ENCODE assay signal across 9 cellular contexts in the genomic region with DNA sequence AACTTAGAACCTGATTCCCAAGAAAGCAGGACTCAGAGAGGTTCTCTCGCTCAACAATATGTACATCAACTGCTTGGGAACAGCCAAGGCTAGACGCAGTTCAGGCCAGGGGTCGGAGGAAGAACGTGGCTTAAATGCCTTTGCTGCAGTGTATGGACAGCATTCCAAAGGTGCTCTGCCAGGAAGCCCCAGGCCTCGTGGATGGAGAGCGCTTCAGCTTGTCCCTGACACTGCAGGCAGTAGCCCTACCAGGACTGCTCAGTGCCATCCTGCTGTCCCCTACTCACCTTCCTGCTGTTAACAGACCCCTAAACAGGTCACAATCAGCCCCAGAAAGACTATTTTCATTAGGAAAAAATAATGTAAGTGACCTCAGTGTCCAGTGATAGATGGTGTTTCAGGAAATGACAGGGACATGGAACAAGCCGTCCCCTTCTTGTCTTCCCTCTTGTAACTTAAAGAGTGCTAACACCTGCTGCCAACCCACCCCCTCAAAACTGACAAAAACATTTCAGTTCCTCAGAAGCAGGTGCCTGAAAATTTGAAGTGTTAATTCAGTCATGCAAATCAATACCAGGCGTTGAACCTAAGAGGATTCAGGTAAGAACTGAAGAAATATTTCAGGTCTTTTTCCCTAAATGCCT. TPM values are rescaled to one million over a fixed set of nuclear protein-coding genes. Genes with fewer than 3 reads are reported as not detected.
DNase-seq lines count a peak whose midpoint lies in the region; ATAC-seq and TF ChIP-seq lines count a peak whose summit lies in the region.
"Had no signal": no experiment of that assay in that cellular context is flagged by ENCODE, and none has a peak within 500 bp of the region (broad histone marks: within the 10 kb centered on the region; RNA-seq: fewer than 3 reads in every experiment).

No MANE protein-coding gene starts in this region.

- H3K4me3 Mint-ChIP-seq in GM23338: no peak overlapping the region
- H3K4me3 Mint-ChIP-seq in osteocyte (ENCODE audit: unreplicated experiment): no peak overlapping the region
- H3K4me3 Mint-ChIP-seq in MCF 10A (ENCODE audit: unreplicated experiment): no peak overlapping the region

- H3F3A ChIP-seq in GM23338 (replicated peaks; ENCODE audit: low read depth) (0 out of 2 replicates have a peak, but pooled peaks cover 4% of the 10 kb centered on the region), MM.1S (ENCODE audit: insufficient read depth, low read length) (peaks cover 76% of the 10 kb centered on the region)

- no peaks in the 10 kb centered on the region for H3K9me2 ChIP-seq in GM23338 (ENCODE audit: insufficient read depth)
- no peaks in the 10 kb centered on the region for H3K9me2 ChIP-seq in MM.1S (replicated peaks; ENCODE audit: insufficient read depth, low read length)

- H3K79me2 ChIP-seq in GM23338 (replicated peaks; ENCODE audit: insufficient read depth) (peaks cover 100% of the 10 kb centered on the region), MM.1S (ENCODE audit: low read length) (peaks cover 97% of the 10 kb centered on the region)

- POLR2A ChIA-PET in MCF 10A (lab: Yijun Ruan, JAX): interaction anchor here (0.6 to 1.2 kb wide), 3 partner anchors 14 to 17 kb away, joined by 3 to 4 read pairs (median 4); a partner anchor contains a TSS

- no TSS peak for BruUV-seq in MCF 10A (replicated peaks; lab: Mats Ljungman, UMichigan)

- H3K4me3 ChIP-seq in GM23338 (no peak overlapping the region), MM.1S (ENCODE audit: low read length) (no peak overlapping the region), HAP-1 (no peak overlapping the region)

- peaks cover 27% of the 10 kb centered on the region for H3K4me1 ChIP-seq in GM23338 (ENCODE audit: insufficient read depth)
- peaks cover 98% of the 10 kb centered on the region for H3K4me1 ChIP-seq in MM.1S (ENCODE audit: low read length)
- H3K4me1 ChIP-seq in HAP-1: no peaks in the 10 kb centered on the region

- H3K36me3 Mint-ChIP-seq in GM23338 (ENCODE audit: low read depth) (peaks cover 24% of the 10 kb centered on the region), osteocyte (ENCODE audit: unreplicated experiment) (peaks cover 16% of the 10 kb centered on the region), MCF 10A (ENCODE audit: insufficient read depth, unreplicated experiment) (no peaks in the 10 kb centered on the region)

- H3K27ac ChIP-seq in GM23338 (ENCODE audit: low read depth) (peak overlapping the region; percentile 7), MM.1S (ENCODE audit: low read length) (peak overlapping the region; percentile 80)

- no peak overlapping the region for H3K27ac Mint-ChIP-seq in GM23338
- peak overlapping the region; percentile 84 for H3K27ac Mint-ChIP-seq in osteocyte (ENCODE audit: unreplicated experiment)
- no peak overlapping the region for H3K27ac Mint-ChIP-seq in MCF 10A (ENCODE audit: low read depth, unreplicated experiment)

- H3K36me3 ChIP-seq in GM23338 (ENCODE audit: insufficient read depth) (no peaks in the 10 kb centered on the region; the same call in 1 of the 2 replicates), MM.1S (replicated peaks; ENCODE audit: insufficient read depth, low read length) (peaks cover 10% of the 10 kb centered on the region), HAP-1 (replicated peaks) (no peaks in the 10 kb centered on the region)

- H3K9ac ChIP-seq in MM.1S (ENCODE audit: low read length): peak overlapping the region; percentile 20; the same call in 1 of the 2 replicates

- peaks cover 4% of the 10 kb centered on the region; the same call in 2 of the 3 replicates for H3K9me3 Mint-ChIP-seq in GM23338
- peaks cover 4% of the 10 kb centered on the region for H3K9me3 Mint-ChIP-seq in osteocyte (ENCODE audit: unreplicated experiment)
- H3K9me3 Mint-ChIP-seq in MCF 10A (ENCODE audit: unreplicated experiment): peaks cover 7% of the 10 kb centered on the region

- H3K4me2 ChIP-seq in GM23338: no peak overlapping the region
- peak overlapping the region; percentile 53 for H3K4me2 ChIP-seq in MM.1S (ENCODE audit: low read depth, low read length)

- H3K27me3 ChIP-seq in GM23338 (ENCODE audit: insufficient read depth) (no peaks in the 10 kb centered on the region), MM.1S (replicated peaks; ENCODE audit: insufficient read depth, low read length) (no peaks in the 10 kb centered on the region), HAP-1 (ENCODE audit: low read depth) (no peaks in the 10 kb centered on the region)

- intact Hi-C loops in MCF 10A (cut with micrococcal nuclease): no loop called here

- H2AFZ ChIP-seq in GM23338: no peak overlapping the region
- H2AFZ ChIP-seq in MM.1S (ENCODE audit: low read length): no peak overlapping the region

- peak; percentile 30 for DNase-seq in GM23338 (ENCODE audit: low spot score)
- no peak for DNase-seq in MM.1S
- no peak for DNase-seq in osteocyte (ENCODE audit: extremely low spot score, unreplicated experiment)
- no peak for DNase-seq in UCSD-AML1 (lab: John Stamatoyannopoulos, UW; ENCODE audit: unreplicated experiment)
- no peak for DNase-seq in stimulated activated CD4-positive, alpha-beta T cell treated with anti-CD3 and anti-CD28 coated beads, Interleukin-2, amount 100 ng/mL, for 48 hours
- DNase-seq in HAP-1 (ENCODE audit: low spot score in 2 of 2): no peak
- DNase-seq in MCF 10A (ENCODE audit: unreplicated experiment): no peak
- DNase-seq: NCI-H510A had no signal

- H3K27me3 Mint-ChIP-seq in GM23338 (ENCODE audit: insufficient read depth, low read depth, poor library complexity) (peaks cover 2% of the 10 kb centered on the region), osteocyte (ENCODE audit: unreplicated experiment) (no peaks in the 10 kb centered on the region), MCF 10A (ENCODE audit: insufficient read depth, unreplicated experiment) (no peaks in the 10 kb centered on the region)

- TF ChIP-seq CTCF in GM23338 (conservative IDR thresholded peaks at IDR 0.05; ENCODE audit: low read depth in 2 of 2) (no peak), MM.1S (IDR thresholded peaks at IDR 0.05; ENCODE audit: low read length) (no peak), osteocyte (IDR thresholded peaks at IDR 0.05) (no peak), MCF 10A (IDR thresholded peaks at IDR 0.05; ENCODE audit: unreplicated experiment) (no peak)

- peaks cover 14% of the 10 kb centered on the region for H4K20me1 ChIP-seq in GM23338 (replicated peaks; ENCODE audit: insufficient read depth)
- no peaks in the 10 kb centered on the region for H4K20me1 ChIP-seq in MM.1S (ENCODE audit: insufficient read depth, low read length)

- in situ Hi-C loops in HAP-1 (cut with MboI; ENCODE audit: low sequenced_read_pairs): no loop called here

- no peaks in the 10 kb centered on the region for H3K9me3 ChIP-seq in MM.1S (replicated peaks; ENCODE audit: insufficient read depth, low read length)
- H3K9me3 ChIP-seq in HAP-1: no peaks in the 10 kb centered on the region

- ATAC-seq in GM18867 (IDR thresholded peaks at IDR 0.05; ENCODE audit: unreplicated experiment) (peak; percentile 59), GM23338 (peak; percentile 52)

- CTCF ChIA-PET in MCF 10A (lab: Yijun Ruan, JAX): interaction anchor here (1.2 to 1.4 kb wide), 3 partner anchors 17 to 25 kb away, joined by 3 to 11 read pairs (median 4); a partner anchor contains a TSS

- H3K4me1 Mint-ChIP-seq in GM23338: peaks cover 26% of the 10 kb centered on the region
- peaks cover 33% of the 10 kb centered on the region for H3K4me1 Mint-ChIP-seq in osteocyte (ENCODE audit: unreplicated experiment)
- H3K4me1 Mint-ChIP-seq in MCF 10A (ENCODE audit: insufficient read depth, unreplicated experiment): peaks cover 14% of the 10 kb centered on the region

TF ChIP-seq in GM23338, 12 proteins besides CTCF, POLR2A, EP300 and RAD21 (continues in another document):
- TF ChIP-seq EZH2 (IDR thresholded peaks at IDR 0.05; ENCODE audit: low read depth, unreplicated experiment) (no peak), NANOG (IDR thresholded peaks at IDR 0.05; ENCODE audit: borderline replicate concordance) (no peak), ZNF114 (CRISPR knock-in tag; IDR thresholded peaks at IDR 0.05) (no peak), STAT1 (IDR thresholded peaks at IDR 0.05; ENCODE audit: unreplicated experiment) (no peak), CREB1 (CRISPR knock-in tag; IDR thresholded peaks at IDR 0.05; ENCODE audit: low read depth) (no peak)
- TF ChIP-seq, protein P1, sequence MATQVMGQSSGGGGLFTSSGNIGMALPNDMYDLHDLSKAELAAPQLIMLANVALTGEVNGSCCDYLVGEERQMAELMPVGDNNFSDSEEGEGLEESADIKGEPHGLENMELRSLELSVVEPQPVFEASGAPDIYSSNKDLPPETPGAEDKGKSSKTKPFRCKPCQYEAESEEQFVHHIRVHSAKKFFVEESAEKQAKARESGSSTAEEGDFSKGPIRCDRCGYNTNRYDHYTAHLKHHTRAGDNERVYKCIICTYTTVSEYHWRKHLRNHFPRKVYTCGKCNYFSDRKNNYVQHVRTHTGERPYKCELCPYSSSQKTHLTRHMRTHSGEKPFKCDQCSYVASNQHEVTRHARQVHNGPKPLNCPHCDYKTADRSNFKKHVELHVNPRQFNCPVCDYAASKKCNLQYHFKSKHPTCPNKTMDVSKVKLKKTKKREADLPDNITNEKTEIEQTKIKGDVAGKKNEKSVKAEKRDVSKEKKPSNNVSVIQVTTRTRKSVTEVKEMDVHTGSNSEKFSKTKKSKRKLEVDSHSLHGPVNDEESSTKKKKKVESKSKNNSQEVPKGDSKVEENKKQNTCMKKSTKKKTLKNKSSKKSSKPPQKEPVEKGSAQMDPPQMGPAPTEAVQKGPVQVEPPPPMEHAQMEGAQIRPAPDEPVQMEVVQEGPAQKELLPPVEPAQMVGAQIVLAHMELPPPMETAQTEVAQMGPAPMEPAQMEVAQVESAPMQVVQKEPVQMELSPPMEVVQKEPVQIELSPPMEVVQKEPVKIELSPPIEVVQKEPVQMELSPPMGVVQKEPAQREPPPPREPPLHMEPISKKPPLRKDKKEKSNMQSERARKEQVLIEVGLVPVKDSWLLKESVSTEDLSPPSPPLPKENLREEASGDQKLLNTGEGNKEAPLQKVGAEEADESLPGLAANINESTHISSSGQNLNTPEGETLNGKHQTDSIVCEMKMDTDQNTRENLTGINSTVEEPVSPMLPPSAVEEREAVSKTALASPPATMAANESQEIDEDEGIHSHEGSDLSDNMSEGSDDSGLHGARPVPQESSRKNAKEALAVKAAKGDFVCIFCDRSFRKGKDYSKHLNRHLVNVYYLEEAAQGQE (IDR thresholded peaks at IDR 0.05; ENCODE audit: unreplicated experiment): no peak

RNA-seq across cellular contexts. Expression of a gene that starts 16.5 kb away (rescaled TPM):
- 27.1 and 29.3 TPM in 2 replicates for total RNA-seq in GM23338 (2014; rRNA removed; shearing (Covaris generic))
- polyA plus RNA-seq in GM23338 (2016; fragmentation: Nextera tagmentation; extraction: Ambion mirVana): 12.2 and 14.5 TPM in 2 replicates
- total RNA-seq in osteocyte (143 and 144 TPM in 2 replicates), MCF 10A (2022) (74.2 and 79.4 TPM in 2 replicates)
